In the genomic region with DNA sequence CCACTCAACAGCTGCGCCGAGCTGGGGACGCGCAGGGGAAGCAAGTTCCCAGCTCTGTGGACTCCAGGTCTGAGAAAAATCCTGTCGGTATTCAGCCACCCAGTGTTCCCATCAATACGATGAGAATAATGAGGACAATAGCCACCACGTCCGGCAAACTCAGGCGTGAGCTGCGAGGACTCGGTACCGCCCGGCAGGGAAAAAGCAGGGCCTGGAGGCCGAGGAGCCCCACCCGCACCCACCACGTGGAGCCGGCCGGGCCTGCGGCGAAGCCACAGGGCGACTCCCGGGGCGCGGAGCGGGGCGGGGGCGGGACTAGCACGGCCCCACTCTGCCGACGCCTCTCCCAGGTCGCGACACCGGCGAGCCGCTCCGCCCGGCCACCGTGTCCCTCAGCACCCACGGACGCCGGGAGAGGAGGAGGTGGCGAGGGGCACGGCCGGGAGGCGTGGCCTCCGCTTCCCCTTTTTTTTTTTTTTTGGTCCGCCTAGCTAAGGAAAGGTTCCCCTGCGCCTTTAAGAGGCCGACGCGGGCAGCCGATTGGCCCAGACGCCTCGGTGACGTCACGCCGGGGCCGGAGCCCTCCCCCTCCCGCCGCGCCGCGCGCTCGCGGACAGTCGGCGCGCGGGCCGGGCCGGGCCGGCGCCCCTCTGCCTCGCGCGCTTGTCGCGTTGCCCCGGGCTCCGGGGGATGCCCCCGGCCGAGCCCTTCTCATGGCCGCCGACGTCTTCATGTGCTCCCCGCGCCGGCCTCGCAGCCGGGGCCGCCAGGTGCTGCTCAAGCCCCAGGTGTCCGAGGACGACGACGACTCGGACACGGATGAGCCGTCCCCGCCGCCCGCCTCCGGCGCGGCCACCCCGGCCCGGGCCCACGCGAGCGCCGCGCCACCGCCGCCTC, we compare ENCODE assay signal across 8 cellular contexts. TPM values are rescaled to one million over a fixed set of nuclear protein-coding genes. Genes with fewer than 3 reads are reported as not detected.
A peak's percentile ranks its signal among the peaks of the same experiment; 100 is the strongest.
DNase-seq lines count a peak whose midpoint lies in the region; ATAC-seq and TF ChIP-seq lines count a peak whose summit lies in the region.

A gene with protein sequence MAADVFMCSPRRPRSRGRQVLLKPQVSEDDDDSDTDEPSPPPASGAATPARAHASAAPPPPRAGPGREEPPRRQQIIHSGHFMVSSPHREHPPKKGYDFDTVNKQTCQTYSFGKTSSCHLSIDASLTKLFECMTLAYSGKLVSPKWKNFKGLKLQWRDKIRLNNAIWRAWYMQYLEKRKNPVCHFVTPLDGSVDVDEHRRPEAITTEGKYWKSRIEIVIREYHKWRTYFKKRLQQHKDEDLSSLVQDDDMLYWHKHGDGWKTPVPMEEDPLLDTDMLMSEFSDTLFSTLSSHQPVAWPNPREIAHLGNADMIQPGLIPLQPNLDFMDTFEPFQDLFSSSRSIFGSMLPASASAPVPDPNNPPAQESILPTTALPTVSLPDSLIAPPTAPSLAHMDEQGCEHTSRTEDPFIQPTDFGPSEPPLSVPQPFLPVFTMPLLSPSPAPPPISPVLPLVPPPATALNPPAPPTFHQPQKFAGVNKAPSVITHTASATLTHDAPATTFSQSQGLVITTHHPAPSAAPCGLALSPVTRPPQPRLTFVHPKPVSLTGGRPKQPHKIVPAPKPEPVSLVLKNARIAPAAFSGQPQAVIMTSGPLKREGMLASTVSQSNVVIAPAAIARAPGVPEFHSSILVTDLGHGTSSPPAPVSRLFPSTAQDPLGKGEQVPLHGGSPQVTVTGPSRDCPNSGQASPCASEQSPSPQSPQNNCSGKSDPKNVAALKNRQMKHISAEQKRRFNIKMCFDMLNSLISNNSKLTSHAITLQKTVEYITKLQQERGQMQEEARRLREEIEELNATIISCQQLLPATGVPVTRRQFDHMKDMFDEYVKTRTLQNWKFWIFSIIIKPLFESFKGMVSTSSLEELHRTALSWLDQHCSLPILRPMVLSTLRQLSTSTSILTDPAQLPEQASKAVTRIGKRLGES (plus strand): TSS at position 616 of the 897 bp plus-strand sequence. CDS start 98 bp downstream, at position 714.

- DNase-seq in AG04450 (ENCODE audit: low read depth, low spot score), result no peak
- peak; percentile 77 for DNase-seq in NCI-H345 treated with DMSO at 0.1 percent for 48 hours (lab: John Stamatoyannopoulos, UW; ENCODE audit: unreplicated experiment)
- DNase-seq in activated CD4-positive, CD25-positive, alpha-beta regulatory T cell (lab: John Stamatoyannopoulos, UW), result peak; percentile 71 to 79 (median 78)
- DNase-seq in caudate nucleus (lab: John Stamatoyannopoulos, UW), result peak in 59 of 61 donors; percentile 51 to 94 (median 87)
- DNase-seq in islet precursor cell, result peak; percentile 96
- DNase-seq in stimulated activated CD4-positive, alpha-beta T cell treated with anti-CD3 and anti-CD28 coated beads, Interleukin-15, amount 100 ng/mL, for 1 hour (ENCODE audit: low read depth in 1 of 2, low spot score in 1 of 2), result peak; percentile 80 to 85

- H3K27ac ChIP-seq in AG04450 (ENCODE audit: low read depth, low read length), result peak within 1 kb of the TSS; percentile 1
- H3K27ac ChIP-seq in caudate nucleus (ENCODE audit: low read depth, low read length), result peak within 1 kb of the TSS; percentile 44

- ATAC-seq in GM18909 (IDR thresholded peaks at IDR 0.05; ENCODE audit: poor library complexity, unreplicated experiment), result peak; percentile 77
- ATAC-seq in HG03175 (IDR thresholded peaks at IDR 0.05; ENCODE audit: unreplicated experiment), result peak; percentile 79

- H3K9me3 ChIP-seq in AG04450 (ENCODE audit: control insufficient read depth, insufficient read depth, low read length), result no peaks in the 10 kb centered on the region; the same call in 1 of the 2 replicates

- POLR2A ChIA-PET in AG04450 (lab: Yijun Ruan, JAX), result interaction anchor here (0.5 to 1.6 kb wide), 11 partner anchors 12 to 294 kb away, joined by 3 to 12 read pairs (median 5); no protein-coding TSS in a partner anchor

- CTCF ChIA-PET in AG04450 (lab: Charles Lee), result interaction anchor here (0.6 to 0.8 kb wide), 2 partner anchors 15 to 121 kb away, joined by 3 read pairs; no protein-coding TSS in a partner anchor

- H3K27me3 ChIP-seq in AG04450 (ENCODE audit: control insufficient read depth, insufficient read depth, low read length), result peaks cover 2% of the 10 kb centered on the region

- peak within 1 kb of the TSS; percentile 89 for H3K4me3 ChIP-seq in AG04450 (ENCODE audit: low read depth, low read length)

- no peak for TF ChIP-seq CTCF in AG04450 (IDR thresholded peaks at IDR 0.05; ENCODE audit: low read depth, low read length)

RNA-seq across cellular contexts. Expression of the gene that starts here (rescaled TPM):
- polyA plus RNA-seq in AG04450 (2011; rRNA removed), result 5.8 and 8.4 TPM in 2 replicates
- 11.4 and 11.9 TPM in 2 replicates for polyA minus RNA-seq in AG04450 (2011; rRNA and poly(A)+ RNA removed)
